Comparison of ENCODE assay signal across 8 cellular contexts in the genomic region with DNA sequence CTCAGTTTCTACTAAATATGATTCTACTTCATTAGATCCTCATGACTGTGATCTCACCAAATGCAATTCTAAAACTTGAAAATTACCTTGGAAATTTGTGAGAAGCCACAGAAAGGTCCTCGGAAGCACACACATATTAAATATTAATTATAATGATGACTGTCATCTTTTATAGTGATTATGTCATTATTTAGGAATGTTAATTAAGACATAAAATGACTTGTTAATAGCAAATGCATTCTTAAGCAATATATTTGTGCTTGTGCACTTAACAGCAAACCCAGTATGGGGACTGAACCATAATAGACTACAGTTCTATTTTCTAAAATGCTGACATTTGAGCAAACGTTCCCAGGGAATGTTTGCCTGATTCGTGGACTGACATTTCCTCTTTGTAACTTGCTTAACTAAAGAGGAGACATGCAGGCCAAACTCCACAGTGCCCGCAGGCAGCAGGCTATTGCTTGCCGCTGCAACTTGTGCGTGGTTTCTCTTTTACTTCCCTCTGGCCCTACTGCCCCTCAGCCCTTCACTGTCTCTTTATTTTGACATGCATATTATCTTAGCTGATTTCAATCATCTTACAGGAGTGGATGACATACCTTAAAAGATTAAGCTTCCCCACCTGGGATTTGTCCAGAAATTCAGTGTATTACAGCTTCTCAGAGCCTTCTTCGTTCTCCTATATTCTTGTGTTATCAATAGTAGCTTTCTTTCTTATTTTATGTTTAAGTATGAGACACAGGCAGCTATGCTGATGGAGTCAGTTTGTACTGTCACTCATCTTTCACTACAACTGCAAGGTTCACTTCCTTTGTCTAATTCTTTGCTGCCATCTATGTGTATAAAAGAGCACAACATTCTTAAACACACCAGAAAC.
A peak's percentile ranks its signal among the peaks of the same experiment; 100 is the strongest.
DNase-seq lines count a peak whose midpoint lies in the region; ATAC-seq, FAIRE-seq and TF ChIP-seq lines count a peak whose summit lies in the region.

No MANE protein-coding gene starts in this region.

- 34 to 40% methylated on average over 7 of the region's 7 CpGs for WGBS in pancreas, 2 donors

- peak; percentile 84 to 95 (median 92) for ATAC-seq in pancreas

- no peak for FAIRE-seq in pancreas (lab: Jason Lieb, UNC)

- H3K4me3 ChIP-seq in pancreas, result no peak overlapping the region

- H3K36me3 ChIP-seq in pancreas, result no peaks in the 10 kb centered on the region

- intact Hi-C loops in pancreas (cut with DNase I), result loop anchor here in 2 of 3 donors (10.0 kb wide), 1 partner anchor 499 kb away; the partner anchor contains the start of gene FOXC1 (in 2 of the 2)

- no peaks in the 10 kb centered on the region for H3K27me3 ChIP-seq in pancreas

- DNase-seq in NCI-H2107 treated with DMSO at 0.1 percent for 48 hours (lab: John Stamatoyannopoulos, UW; ENCODE audit: unreplicated experiment), result peak; percentile 65
- no peak for DNase-seq in NCI-H2107 (lab: John Stamatoyannopoulos, UW)
- peak; percentile 60 for DNase-seq in LoVo (ENCODE audit: low spot score)
- peak; percentile 45 for DNase-seq in SKM-1 treated with dmso at 0.1 percent for 144 hours (lab: John Stamatoyannopoulos, UW; ENCODE audit: unreplicated experiment)
- peak; percentile 30 for DNase-seq in fibroblast of gingiva (ENCODE audit: low read depth)
- DNase-seq in pancreas, result no peak
- no peak for DNase-seq in activated naive CD4-positive, alpha-beta T cell treated with anti-CD3 and anti-CD28 coated beads, Interleukin-2, amount 50 U/mL, for 16 hours
- DNase-seq in GM19240 (ENCODE audit: insufficient read length, low spot score), result no peak

- peaks cover 0 to 5% (median 0%) of the 10 kb centered on the region in 4 donors for H3K9me3 ChIP-seq in pancreas

- H3K4me1 ChIP-seq in pancreas, result peaks cover 8 to 15% (median 12%) of the 10 kb centered on the region in 3 donors

- H3K27ac ChIP-seq in pancreas, result peak overlapping the region in 1 of 4 donors; percentile 35

- peak in 3 of 4 donors; percentile 6 to 42 (median 23) for TF ChIP-seq CTCF in pancreas (IDR thresholded peaks at IDR 0.05)

Comparison
In these comparisons a context has a peak if more than half of its experiments do, and no peak if none do; other contexts are left out.
1. DNase-seq: peak in NCI-H2107 treated with DMSO at 0.1 percent for 48 hours (single experiment), LoVo (single experiment), SKM-1 treated with dmso at 0.1 percent for 144 hours (single experiment) and fibroblast of gingiva (single experiment); none in NCI-H2107 (single experiment), pancreas (0 of 6), activated naive CD4-positive, alpha-beta T cell treated with anti-CD3 and anti-CD28 coated beads, Interleukin-2, amount 50 U/mL, for 16 hours (single experiment) and GM19240 (single experiment).